1 cellular context compared by ENCODE assay signal in genomic region chr16:23924138-23924537, GRCh38.
TF ChIP-seq lines count a peak whose summit lies in the region.

No MANE protein-coding gene starts in this region.

TF ChIP-seq in GM12878, 131 proteins besides CTCF, POLR2A, EP300 and RAD21 (continued from another document):
- TF ChIP-seq RUNX3 (IDR thresholded peaks at IDR 0.05; ENCODE audit: low read length) (peak; percentile 45; the same call in 1 of the 2 replicates), MEF2B (IDR thresholded peaks at IDR 0.05; ENCODE audit: partially characterized antibody, poor library complexity, severe bottlenecking) (no peak), HSF1 (IDR thresholded peaks at IDR 0.05; ENCODE audit: low read depth, low read length) (no peak), MTA2 (IDR thresholded peaks at IDR 0.05; ENCODE audit: low read depth) (0 out of 2 replicates have a peak, but pooled peaks have one; percentile 26), FOXM1 (IDR thresholded peaks at IDR 0.05; ENCODE audit: low read depth, low read length) (0 out of 2 replicates have a peak, but pooled peaks have one; percentile 67), SIN3A (IDR thresholded peaks at IDR 0.05; ENCODE audit: low read depth, low read length) (no peak), ZBED1 (IDR thresholded peaks at IDR 0.05; ENCODE audit: borderline replicate concordance) (peak; percentile 95), IKZF2 (IDR thresholded peaks at IDR 0.05) (peak; percentile 42 to 69; a peak in 3 of 4 replicates), BCL3 (IDR thresholded peaks at IDR 0.05; ENCODE audit: borderline replicate concordance, insufficient read depth, low read depth, low read length, poor library complexity, severe bottlenecking) (peak; percentile 65), MEF2A (IDR thresholded peaks at IDR 0.05; ENCODE audit: insufficient read depth, low read depth, low read length) (0 out of 2 replicates have a peak, but pooled peaks have one; percentile 25), PAX5 (IDR thresholded peaks at IDR 0.05; ENCODE audit: borderline replicate concordance, low read depth, low read length) (peak; percentile 24; the same call in 1 of the 2 replicates), USF2 (IDR thresholded peaks at IDR 0.05; ENCODE audit: borderline replicate concordance, low read depth, low read length) (no peak), SPI1 (IDR thresholded peaks at IDR 0.05; ENCODE audit: borderline replicate concordance, insufficient read depth, low read depth, low read length) (0 out of 2 replicates have a peak, but pooled peaks have one; percentile 4), SUZ12 (IDR thresholded peaks at IDR 0.05; ENCODE audit: unreplicated experiment) (no peak), ZBTB11 (CRISPR knock-in tag; IDR thresholded peaks at IDR 0.05) (no peak), ATF2 (IDR thresholded peaks at IDR 0.05; ENCODE audit: low read length) (peak; percentile 87), NR2C2 (IDR thresholded peaks at IDR 0.05; ENCODE audit: borderline replicate concordance, control insufficient read depth, insufficient read length, low read depth) (no peak), BCLAF1 (IDR thresholded peaks at IDR 0.05) (no peak), CREM (IDR thresholded peaks at IDR 0.05; ENCODE audit: low read depth) (peak; percentile 50; the same call in 1 of the 2 replicates), STAT1 (conservative IDR thresholded peaks at IDR 0.05) (no peak), PML (IDR thresholded peaks at IDR 0.05; ENCODE audit: low read length) (peak; percentile 26; the same call in 1 of the 2 replicates)
TF ChIP-seq in GM12878: peak in this region for 22.
